Comparison of ENCODE assay signal across 28 cellular contexts in genomic region chr16:72300892-72301291, GRCh38.
DNase-seq lines count a peak whose midpoint lies in the region; ATAC-seq, FAIRE-seq and TF ChIP-seq lines count a peak whose summit lies in the region.
"Had no signal": no experiment of that assay in that cellular context is flagged by ENCODE, and none has a peak within 500 bp of the region (broad histone marks: within the 10 kb centered on the region; RNA-seq: fewer than 3 reads in every experiment).

No MANE protein-coding gene starts in this region.

- TF ChIP-seq RAD21 in HepG2 (CRISPR knock-in tag; IDR thresholded peaks at IDR 0.05): no peak

- no CpG with 5 or more reads among the region's 7 CpGs for WGBS in neuronal stem cell (ENCODE audit: extremely low coverage in 2 of 2, insufficient read length in 2 of 2, insufficient replicate concordance in 1 of 2), 2 donors
- WGBS in HepG2 (ENCODE audit: low lambda C conversion rate): 93% methylated on average over 7 of the region's 7 CpGs

- DNase-seq in HT1080 (ENCODE audit: low read depth): peak; percentile 10
- DNase-seq in NCI-H146 treated with DMSO at 0.1 percent for 48 hours (lab: John Stamatoyannopoulos, UW; ENCODE audit: unreplicated experiment): peak; percentile 9
- DNase-seq in neuronal stem cell (ENCODE audit: low spot score): no peak
- no peak for DNase-seq in HepG2 (ENCODE audit: low spot score)
- no peak for DNase-seq in omental fat pad (ENCODE audit: low spot score)
- no peak for DNase-seq in left ventricle myocardium inferior
- DNase-seq: activated naive CD4-positive, alpha-beta T cell treated with anti-CD3 and anti-CD28 coated beads, Interleukin-2, amount 50 U/mL, for 16 hours; Caco-2; dermis blood vessel endothelial cell; GOT3; NCI-H1092; occipital lobe; Right ventricle myocardium superior; stimulated activated CD4-positive, alpha-beta T cell treated with anti-CD3 and anti-CD28 coated beads, Interleukin-12 subunit alpha, Interleukin-12 subunit beta, amount 100 ng/mL, for 4 hours; stimulated activated CD4-positive, alpha-beta T cell treated with anti-CD3 and anti-CD28 coated beads, Interleukin-4, amount 100 ng/mL, for 4 hours; stimulated activated naive CD4-positive, alpha-beta T cell; SW 1271; T1000; testis; uterus had no signal

- peak overlapping the region; percentile 40 to 97 (median 76) for H3K27ac Mint-ChIP-seq in brain
- H3K27ac Mint-ChIP-seq: activated T-helper 1 cell treated with anti-CD3 and anti-CD28 coated beads, Interleukin-12 subunit alpha, Interleukin-12 subunit beta, Interleukin-2, Interleukin-4 antibody, amounts not matched to agents 30 ng/mL and 10 ng/mL and 1 ng/mL, durations not matched to agents 14 hours and 24 hours and 36 hours; IgD-negative memory B cell had no signal

- H3K27me3 ChIP-seq in neuronal stem cell (ENCODE audit: control insufficient read depth in 3 of 3, insufficient read depth in 3 of 3, low read depth in 1 of 3, low read length in 3 of 3) (no peaks in the 10 kb centered on the region), HepG2 (ENCODE audit: control insufficient read depth in 1 of 2, insufficient read depth in 2 of 2, low read length in 2 of 2) (no peaks in the 10 kb centered on the region), left ventricle myocardium inferior (ENCODE audit: low read depth) (peaks cover 3% of the 10 kb centered on the region)
- H3K27me3 ChIP-seq: ascending aorta; BLaER1 treated with 17β-estradiol and CSF1 and Interleukin-3, amounts not matched to agents 10 nM and 100 nM; testis; uterus had no signal

- H3K36me3 ChIP-seq in neuronal stem cell (replicated peaks in 1 of 2; ENCODE audit: control insufficient read depth in 2 of 2, insufficient read depth in 2 of 2, low read length in 2 of 2) (no peaks in the 10 kb centered on the region), HepG2 (replicated peaks in 1 of 2; ENCODE audit: control insufficient read depth in 1 of 2, insufficient read depth in 2 of 2, low read length in 2 of 2) (no peaks in the 10 kb centered on the region), left ventricle myocardium inferior (no peaks in the 10 kb centered on the region)
- H3K36me3 ChIP-seq: ascending aorta; BLaER1 treated with 17β-estradiol and CSF1 and Interleukin-3, amounts not matched to agents 10 nM and 100 nM; uterus had no signal

- peaks cover 11% of the 10 kb centered on the region for H3K36me3 Mint-ChIP-seq in brain

- H3K9me3 ChIP-seq in neuronal stem cell (replicated peaks in 1 of 2; ENCODE audit: control insufficient read depth in 2 of 2, insufficient read depth in 1 of 2, low read depth in 1 of 2, low read length in 2 of 2) (peaks cover 0 to 4% of the 10 kb centered on the region in 2 donors), HepG2 (ENCODE audit: low read length) (no peaks in the 10 kb centered on the region), left ventricle myocardium inferior (replicated peaks) (no peaks in the 10 kb centered on the region)
- H3K9me3 ChIP-seq: ascending aorta, testis, uterus had no signal

- H3K79me2 ChIP-seq in HepG2 (ENCODE audit: insufficient read depth, low read length): no peaks in the 10 kb centered on the region

- CTCF ChIA-PET in HepG2 (lab: Yijun Ruan, JAX; ENCODE audit: low intra/inter-chr PET ratio, low total read pairs): no interaction called here

- no peak overlapping the region for H2BK15ac ChIP-seq in neuronal stem cell (ENCODE audit: low read length)

- H3K18ac ChIP-seq in neuronal stem cell (ENCODE audit: low read length): no peak overlapping the region

- no peaks in the 10 kb centered on the region for H3K79me1 ChIP-seq in neuronal stem cell (ENCODE audit: low read depth, low read length)

- no peak for TF ChIP-seq CTCF in brain (conservative IDR thresholded peaks at IDR 0.05)
- TF ChIP-seq CTCF in HepG2 (CRISPR knock-in tag; IDR thresholded peaks at IDR 0.05): no peak
- no peak for TF ChIP-seq CTCF in omental fat pad (IDR thresholded peaks at IDR 0.05)
- no peak for TF ChIP-seq CTCF in left ventricle myocardium inferior (IDR thresholded peaks at IDR 0.05; ENCODE audit: borderline replicate concordance)

- H3K14ac ChIP-seq in neuronal stem cell (ENCODE audit: low read length): no peak overlapping the region

- no peak overlapping the region for H2BK120ac ChIP-seq in neuronal stem cell (ENCODE audit: low read depth, low read length)

- no peaks in the 10 kb centered on the region for H4K20me1 ChIP-seq in HepG2 (ENCODE audit: insufficient read depth, low read length)
- H4K20me1 ChIP-seq: BLaER1 treated with 17β-estradiol and CSF1 and Interleukin-3, amounts not matched to agents 10 nM and 100 nM had no signal

- no peak for FAIRE-seq in HepG2 (lab: Jason Lieb, UNC)
- FAIRE-seq: endometrium, GM12878 had no signal

- no peak overlapping the region for H3K27ac ChIP-seq in neuronal stem cell (replicated peaks; ENCODE audit: low read length)
- no peak overlapping the region for H3K27ac ChIP-seq in HepG2 (ENCODE audit: extremely low read length, insufficient read depth, low read length)
- H3K27ac ChIP-seq in left ventricle myocardium inferior (replicated peaks): no peak overlapping the region
- H3K27ac ChIP-seq: ascending aorta; BLaER1 treated with 17β-estradiol and CSF1 and Interleukin-3, amounts not matched to agents 10 nM and 100 nM; testis; uterus had no signal

- H2BK5ac ChIP-seq in neuronal stem cell (ENCODE audit: low read length): no peak overlapping the region

- no peak for TF ChIP-seq POLR2A in HepG2 (IDR thresholded peaks at IDR 0.05; ENCODE audit: insufficient read depth in 1 of 2, low read depth in 2 of 2, low read length in 2 of 2)

- H3K9me3 Mint-ChIP-seq in brain: peaks cover 3 to 14% (median 5%) of the 10 kb centered on the region in 5 experiments
- H3K9me3 Mint-ChIP-seq: activated T-helper 1 cell treated with anti-CD3 and anti-CD28 coated beads, Interleukin-12 subunit alpha, Interleukin-12 subunit beta, Interleukin-2, Interleukin-4 antibody, amounts not matched to agents 30 ng/mL and 10 ng/mL and 1 ng/mL, durations not matched to agents 14 hours and 24 hours and 36 hours; IgD-negative memory B cell had no signal

- TF ChIP-seq EP300 in HepG2 (IDR thresholded peaks at IDR 0.05; ENCODE audit: low read depth in 2 of 2, low read length in 2 of 2): no peak
- TF ChIP-seq EP300 in HepG2 (CRISPR knock-in tag; IDR thresholded peaks at IDR 0.05; ENCODE audit: borderline replicate concordance): no peak

- BruUV-seq in HepG2 (replicated peaks; lab: Mats Ljungman, UMichigan): no TSS peak

- no peak overlapping the region for H4K91ac ChIP-seq in neuronal stem cell (ENCODE audit: low read depth, low read length, poor library complexity)

- peaks cover 3 to 17% of the 10 kb centered on the region in 2 donors for H3K4me1 ChIP-seq in neuronal stem cell (ENCODE audit: control insufficient read depth in 2 of 2, insufficient read depth in 1 of 2, low read depth in 1 of 2, low read length in 2 of 2)
- peaks cover 28% of the 10 kb centered on the region for H3K4me1 ChIP-seq in HepG2 (ENCODE audit: insufficient read depth, low read length)
- no peaks in the 10 kb centered on the region for H3K4me1 ChIP-seq in left ventricle myocardium inferior
- H3K4me1 ChIP-seq: ascending aorta; BLaER1 treated with 17β-estradiol and CSF1 and Interleukin-3, amounts not matched to agents 10 nM and 100 nM; testis; uterus had no signal

- H3K4me3 Mint-ChIP-seq in brain: peak overlapping the region in 2 of 5 experiments; percentile 40 to 66
- H3K4me3 Mint-ChIP-seq: activated T-helper 1 cell treated with anti-CD3 and anti-CD28 coated beads, Interleukin-12 subunit alpha, Interleukin-12 subunit beta, Interleukin-2, Interleukin-4 antibody, amounts not matched to agents 30 ng/mL and 10 ng/mL and 1 ng/mL, durations not matched to agents 14 hours and 24 hours and 36 hours; central memory CD8-positive, alpha-beta T cell; IgD-negative memory B cell had no signal

- no peak overlapping the region for H2AK5ac ChIP-seq in neuronal stem cell (ENCODE audit: low read depth, low read length)

- ATAC-seq in HepG2: no peak
- no peak for ATAC-seq in omental fat pad (ENCODE audit: low FRiP score)
- ATAC-seq: GM12878 had no signal

- no peak overlapping the region for H3K4ac ChIP-seq in neuronal stem cell (ENCODE audit: low read length)

- intact Hi-C loops in HepG2 (cut with micrococcal nuclease; ENCODE audit: unreplicated experiment): no loop called here
- intact Hi-C loops in left ventricle myocardium inferior (cut with micrococcal nuclease): no loop called here

- no peak overlapping the region for H2BK12ac ChIP-seq in neuronal stem cell (ENCODE audit: low read length)

- H3K4me2 ChIP-seq in neuronal stem cell (ENCODE audit: insufficient read depth, low read length, poor library complexity, severe bottlenecking) (no peak overlapping the region), HepG2 (ENCODE audit: low read depth, low read length) (no peak overlapping the region)
- H3K4me2 ChIP-seq: BLaER1 treated with 17β-estradiol and CSF1 and Interleukin-3, amounts not matched to agents 10 nM and 100 nM had no signal

- H3K4me3 ChIP-seq in neuronal stem cell (ENCODE audit: low read length in 2 of 2) (no peak overlapping the region), HepG2 (replicated peaks in 1 of 3; ENCODE audit: insufficient read depth in 1 of 3, low read depth in 2 of 3, low read length in 3 of 3) (no peak overlapping the region), left ventricle myocardium inferior (no peak overlapping the region)
- H3K4me3 ChIP-seq: ascending aorta; BLaER1 treated with 17β-estradiol and CSF1 and Interleukin-3, amounts not matched to agents 10 nM and 100 nM; GM12878; testis; uterus had no signal

- no peaks in the 10 kb centered on the region for H3K27me3 Mint-ChIP-seq in brain
- H3K27me3 Mint-ChIP-seq: central memory CD8-positive, alpha-beta T cell; IgD-negative memory B cell had no signal

- in situ Hi-C loops in HepG2 (cut with HindIII; ENCODE audit: extremely low pct_ligation_motif_present, low pct_unique_long_range_greater_than_20kb): no loop called here

- H3K9ac ChIP-seq in neuronal stem cell (ENCODE audit: low read depth, low read length, poor library complexity): no peak overlapping the region
- H3K9ac ChIP-seq in HepG2 (ENCODE audit: insufficient read depth, low read depth, low read length): no peak overlapping the region
- H3K9ac ChIP-seq: BLaER1 treated with 17β-estradiol and CSF1 and Interleukin-3, amounts not matched to agents 10 nM and 100 nM had no signal

- H2AFZ ChIP-seq in neuronal stem cell (ENCODE audit: low read length) (peak overlapping the region; percentile 22), HepG2 (ENCODE audit: low read length) (no peak overlapping the region)

- H3K4me1 Mint-ChIP-seq in brain: peaks cover 29% of the 10 kb centered on the region
- H3K4me1 Mint-ChIP-seq: central memory CD8-positive, alpha-beta T cell; IgD-negative memory B cell had no signal

- H3K23ac ChIP-seq in neuronal stem cell (ENCODE audit: low read depth, low read length, poor library complexity): no peak overlapping the region

- POLR2A ChIA-PET in HepG2 (lab: Yijun Ruan, JAX): no interaction called here

- no peak overlapping the region for H4K8ac ChIP-seq in neuronal stem cell (ENCODE audit: low read depth, low read length)

TF ChIP-seq in HepG2, 621 proteins besides CTCF, POLR2A, EP300 and RAD21 (continues in another document):
- no peak for TF ChIP-seq FOXK2 (IDR thresholded peaks at IDR 0.05)
- TF ChIP-seq KLF12 (CRISPR knock-in tag; IDR thresholded peaks at IDR 0.05; ENCODE audit: borderline replicate concordance): no peak

Comparison
In these comparisons a context has a peak if more than half of its experiments do, and no peak if none do; other contexts are left out.
1. DNase-seq: peak in HT1080 (single experiment) and NCI-H146 treated with DMSO at 0.1 percent for 48 hours (single experiment); none in neuronal stem cell (single experiment), HepG2 (single experiment), omental fat pad (single experiment) and left ventricle myocardium inferior (single experiment).